Comparison of ENCODE assay signal across 1 cellular context in the genomic region with DNA sequence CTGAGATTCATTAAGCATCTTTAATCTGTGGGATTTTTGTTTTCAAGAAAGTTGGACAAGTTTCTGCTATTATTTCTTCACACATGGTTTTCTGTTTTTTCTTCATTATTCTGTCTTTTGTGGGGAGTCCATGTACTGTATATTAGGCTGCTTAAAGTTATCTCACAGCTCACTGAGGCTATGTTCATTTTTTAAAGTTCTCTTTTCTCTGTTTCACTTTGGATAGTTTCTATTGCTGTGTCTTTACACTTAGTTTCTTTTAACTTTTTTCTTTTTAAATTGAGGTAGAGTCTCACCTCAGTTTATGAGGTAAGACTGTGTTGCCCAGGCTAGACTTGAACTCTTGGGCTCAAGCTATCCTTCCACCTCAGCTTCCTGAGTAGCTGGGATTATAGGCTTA.
TF ChIP-seq lines count a peak whose summit lies in the region.

No MANE protein-coding gene starts in this region.

TF ChIP-seq in GM12878, 131 proteins besides CTCF, POLR2A, EP300 and RAD21 (continued from another document):
- TF ChIP-seq, protein P1, sequence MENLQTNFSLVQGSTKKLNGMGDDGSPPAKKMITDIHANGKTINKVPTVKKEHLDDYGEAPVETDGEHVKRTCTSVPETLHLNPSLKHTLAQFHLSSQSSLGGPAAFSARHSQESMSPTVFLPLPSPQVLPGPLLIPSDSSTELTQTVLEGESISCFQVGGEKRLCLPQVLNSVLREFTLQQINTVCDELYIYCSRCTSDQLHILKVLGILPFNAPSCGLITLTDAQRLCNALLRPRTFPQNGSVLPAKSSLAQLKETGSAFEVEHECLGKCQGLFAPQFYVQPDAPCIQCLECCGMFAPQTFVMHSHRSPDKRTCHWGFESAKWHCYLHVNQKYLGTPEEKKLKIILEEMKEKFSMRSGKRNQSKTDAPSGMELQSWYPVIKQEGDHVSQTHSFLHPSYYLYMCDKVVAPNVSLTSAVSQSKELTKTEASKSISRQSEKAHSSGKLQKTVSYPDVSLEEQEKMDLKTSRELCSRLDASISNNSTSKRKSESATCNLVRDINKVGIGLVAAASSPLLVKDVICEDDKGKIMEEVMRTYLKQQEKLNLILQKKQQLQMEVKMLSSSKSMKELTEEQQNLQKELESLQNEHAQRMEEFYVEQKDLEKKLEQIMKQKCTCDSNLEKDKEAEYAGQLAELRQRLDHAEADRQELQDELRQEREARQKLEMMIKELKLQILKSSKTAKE (IDR thresholded peaks at IDR 0.05; ENCODE audit: low read depth, poor library complexity, severe bottlenecking): no peak
- TF ChIP-seq ZNF384 (IDR thresholded peaks at IDR 0.05; ENCODE audit: borderline replicate concordance, low read depth, low read length) (no peak), ZNF622 (IDR thresholded peaks at IDR 0.05) (no peak)
TF ChIP-seq in GM12878: peak in this region for 0.
